Comparison of ENCODE assay signal across 18 cellular contexts in the genomic region with DNA sequence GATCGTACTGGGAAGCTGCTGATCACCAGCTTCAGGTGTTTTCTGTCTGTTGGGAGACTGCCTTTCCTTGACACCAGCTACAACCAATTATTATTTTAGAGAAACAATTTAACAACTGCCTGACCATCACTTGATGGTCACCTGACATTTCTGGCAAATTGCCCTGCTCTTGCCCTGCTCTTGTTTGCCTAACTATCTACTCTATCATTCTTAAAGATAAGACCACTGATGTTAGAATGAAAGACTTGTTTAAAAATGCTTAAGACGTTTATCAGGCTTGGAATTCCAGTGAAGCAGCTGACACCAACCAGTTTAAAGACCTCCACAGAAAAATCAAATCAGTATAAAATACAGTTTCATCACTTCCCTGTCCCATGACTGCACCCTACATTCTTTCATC.
A peak's percentile ranks its signal among the peaks of the same experiment; 100 is the strongest.
DNase-seq lines count a peak whose midpoint lies in the region; ATAC-seq, FAIRE-seq and TF ChIP-seq lines count a peak whose summit lies in the region.
"Had no signal": no experiment of that assay in that cellular context is flagged by ENCODE, and none has a peak within 500 bp of the region (broad histone marks: within the 10 kb centered on the region; RNA-seq: fewer than 3 reads in every experiment).

No MANE protein-coding gene starts in this region.

- H3K4me3 ChIP-seq in GM23338: no peak overlapping the region
- H3K4me3 ChIP-seq in H1 (ENCODE audit: extremely low read depth in 1 of 4, insufficient read depth in 2 of 4, low read depth in 3 of 4, low read length in 4 of 4): no peak overlapping the region
- no peak overlapping the region for H3K4me3 ChIP-seq in mammary epithelial cell (replicated peaks in 1 of 3; ENCODE audit: insufficient read depth in 1 of 3, low read depth in 2 of 3, low read length in 3 of 3)
- H3K4me3 ChIP-seq: BLaER1 had no signal

- H3K27ac ChIP-seq in GM23338 (ENCODE audit: low read depth) (no peak overlapping the region), H1 (ENCODE audit: low read depth, low read length) (no peak overlapping the region), mammary epithelial cell (ENCODE audit: insufficient read depth, low read depth, low read length) (no peak overlapping the region)
- H3K27ac ChIP-seq: BLaER1, HL-60 had no signal

- peak; percentile 16 for DNase-seq in NCI-H2196 (lab: John Stamatoyannopoulos, UW; ENCODE audit: unreplicated experiment)
- DNase-seq in NCI-H2196 treated with DMSO at 0.1 percent for 48 hours (lab: John Stamatoyannopoulos, UW; ENCODE audit: unreplicated experiment): no peak
- DNase-seq in GM23338 (ENCODE audit: low spot score): no peak
- no peak for DNase-seq in H1 (ENCODE audit: low read depth in 1 of 2, low spot score in 2 of 2)
- no peak for DNase-seq in mesothelial cell of epicardium (ENCODE audit: low spot score in 2 of 2, unreplicated experiment in 2 of 2)
- DNase-seq in activated CD4-positive, CD25-positive, alpha-beta regulatory T cell treated with anti-CD3 and anti-CD28 coated beads, Interleukin-2, amount 50 U/mL, for 72 hours: no peak
- no peak for DNase-seq in T-cell
- no peak for DNase-seq in mammary epithelial cell
- DNase-seq: 8988T; AML-193; CD8-positive, alpha-beta memory T cell; DMS 273 treated with DMSO at 0.1 percent for 48 hours; DND-41; GDM1 had no signal

- no peak for TF ChIP-seq POLR2A in H1 (IDR thresholded peaks at IDR 0.05; ENCODE audit: control extremely low read depth in 1 of 2, low read depth in 2 of 2, low read length in 2 of 2)

- H2BK20ac ChIP-seq in H1 (ENCODE audit: low read length): 0 out of 2 replicates have a peak overlapping the region, but pooled peaks have one; percentile 34

- BruUV-seq in mammary epithelial cell (replicated peaks; lab: Mats Ljungman, UMichigan): no TSS peak

- no peak overlapping the region for H2AK5ac ChIP-seq in H1 (ENCODE audit: low read depth, low read length)

- no peaks in the 10 kb centered on the region for H3K36me3 ChIP-seq in GM23338 (ENCODE audit: insufficient read depth)
- no peaks in the 10 kb centered on the region for H3K36me3 ChIP-seq in H1 (ENCODE audit: control insufficient read depth in 2 of 4, insufficient read depth in 4 of 4, low read length in 3 of 4)
- no peaks in the 10 kb centered on the region for H3K36me3 ChIP-seq in mammary epithelial cell (ENCODE audit: insufficient read depth, low read length)
- H3K36me3 ChIP-seq: BLaER1 had no signal

- no peak overlapping the region for H4K5ac ChIP-seq in H1 (ENCODE audit: insufficient read length, low read depth, low read length)

- TF ChIP-seq RAD21 in H1 (IDR thresholded peaks at IDR 0.05 in 1 of 2, conservative IDR thresholded peaks at IDR 0.05 in 1 of 2; ENCODE audit: low read depth in 2 of 2, low read length in 2 of 2): no peak

- TF ChIP-seq CTCF in GM23338 (conservative IDR thresholded peaks at IDR 0.05; ENCODE audit: low read depth in 2 of 2): no peak
- TF ChIP-seq CTCF in H1 (IDR thresholded peaks at IDR 0.05; ENCODE audit: control extremely low read depth in 1 of 3, insufficient read depth in 1 of 3, low read depth in 1 of 3, low read length in 3 of 3): no peak
- TF ChIP-seq CTCF in mesothelial cell of epicardium (IDR thresholded peaks at IDR 0.05; ENCODE audit: unreplicated experiment): no peak
- TF ChIP-seq CTCF in mammary epithelial cell (conservative IDR thresholded peaks at IDR 0.05 in 1 of 2, IDR thresholded peaks at IDR 0.05 in 1 of 2; ENCODE audit: extremely low read depth in 1 of 2, insufficient read depth in 1 of 2, low read depth in 1 of 2, low read length in 2 of 2): no peak

- H3K4ac ChIP-seq in H1 (replicated peaks; ENCODE audit: insufficient read length, low read depth, low read length): no peak overlapping the region

- H3K9me3 ChIP-seq in H1 (ENCODE audit: insufficient read depth in 2 of 2, low read depth in 1 of 2, low read length in 1 of 2) (no peaks in the 10 kb centered on the region), mammary epithelial cell (replicated peaks; ENCODE audit: insufficient read depth, low read length) (no peaks in the 10 kb centered on the region)
- H3K9me3 ChIP-seq: BLaER1 had no signal

- no peak overlapping the region for H3K56ac ChIP-seq in H1 (replicated peaks; ENCODE audit: insufficient read length, low read depth, low read length)

- no peak overlapping the region for H2BK15ac ChIP-seq in H1 (ENCODE audit: low read length)

- WGBS in H1 (ENCODE audit: extremely low coverage in 1 of 2, insufficient coverage in 1 of 2, insufficient read length in 1 of 2, insufficient replicate concordance in 2 of 2, low coverage in 1 of 2, low lambda C conversion rate in 2 of 2, missing lambda C conversion rate in 1 of 2), 2 experiments: 96% methylated on average over 2 of the region's 2 CpGs; no CpG with 5 or more reads in 1 of the 2 experiments
- WGBS in mammary epithelial cell (ENCODE audit: low coverage, missing lambda C conversion rate): 40% methylated on average over 2 of the region's 2 CpGs

- CTCF ChIA-PET in H1 (lab: Charles Lee; ENCODE audit: partially characterized antibody) (no interaction called here), T-cell (lab: Charles Lee) (no interaction called here), mammary epithelial cell (lab: Charles Lee; ENCODE audit: low non-redundant PET) (no interaction called here)

- H4K91ac ChIP-seq in H1 (replicated peaks; ENCODE audit: insufficient read length, low read length): no peak overlapping the region

- peaks cover 13% of the 10 kb centered on the region; the same call in 1 of the 2 replicates for H3K9me2 ChIP-seq in GM23338 (ENCODE audit: insufficient read depth)

- no peak overlapping the region for H3K23ac ChIP-seq in H1 (ENCODE audit: insufficient read length)

- H3K9me3 Mint-ChIP-seq in GM23338 (no peaks in the 10 kb centered on the region), mesothelial cell of epicardium (no peaks in the 10 kb centered on the region), T-cell (peaks cover 0 to 5% (median 0%) of the 10 kb centered on the region in 3 donors)

- no peak for ATAC-seq in GM23338
- ATAC-seq in T-cell (replicated peaks in 1 of 4): no peak
- ATAC-seq: HCT116 had no signal

- H3K9ac ChIP-seq in H1 (replicated peaks in 1 of 4; ENCODE audit: extremely low read depth in 1 of 4, low read depth in 3 of 4, low read length in 3 of 4) (no peak overlapping the region), mammary epithelial cell (ENCODE audit: insufficient read depth, low read length) (no peak overlapping the region)
- H3K9ac ChIP-seq: BLaER1 had no signal

- H3K79me1 ChIP-seq in H1 (ENCODE audit: low read depth, low read length): no peaks in the 10 kb centered on the region

- peaks cover 36% of the 10 kb centered on the region for H3K4me1 ChIP-seq in GM23338 (ENCODE audit: insufficient read depth)
- H3K4me1 ChIP-seq in H1 (replicated peaks in 1 of 4; ENCODE audit: control insufficient read depth in 3 of 4, insufficient read depth in 4 of 4, low read length in 3 of 4): peaks cover 1 to 14% (median 7%) of the 10 kb centered on the region in 4 experiments; a peak in 4 of 7 replicates
- H3K4me1 ChIP-seq in mammary epithelial cell (ENCODE audit: insufficient read depth, low read length): no peaks in the 10 kb centered on the region
- H3K4me1 ChIP-seq: BLaER1 had no signal

- peaks cover 6% of the 10 kb centered on the region; the same call in 1 of the 2 replicates for H3F3A ChIP-seq in GM23338 (replicated peaks; ENCODE audit: low read depth)

- dilution Hi-C loops in mammary epithelial cell (cut with HindIII; ENCODE audit: low sequenced_read_pairs): no loop called here

- no peaks in the 10 kb centered on the region for H3K27me3 ChIP-seq in GM23338 (ENCODE audit: insufficient read depth)
- no peaks in the 10 kb centered on the region for H3K27me3 ChIP-seq in H1 (replicated peaks in 1 of 4; ENCODE audit: control insufficient read depth in 3 of 4, extremely low read depth in 1 of 4, insufficient read depth in 3 of 4, low read length in 3 of 4)
- H3K27me3 ChIP-seq in mammary epithelial cell (ENCODE audit: insufficient read depth, low read length): no peaks in the 10 kb centered on the region
- H3K27me3 ChIP-seq: BLaER1 had no signal

- H3K4me1 Mint-ChIP-seq in GM23338 (peaks cover 42% of the 10 kb centered on the region), mesothelial cell of epicardium (peaks cover 11% of the 10 kb centered on the region), T-cell (no peaks in the 10 kb centered on the region)
- H3K4me1 Mint-ChIP-seq: CD8-positive, alpha-beta memory T cell had no signal

- H3K27ac Mint-ChIP-seq in GM23338 (0 out of 2 replicates have a peak overlapping the region, but pooled peaks have one; percentile 43), mesothelial cell of epicardium (peak overlapping the region; percentile 10), T-cell (no peak overlapping the region)
- H3K27ac Mint-ChIP-seq: CD8-positive, alpha-beta memory T cell had no signal

- no peak overlapping the region for H2BK120ac ChIP-seq in H1 (replicated peaks; ENCODE audit: low read depth, low read length)

- H2BK5ac ChIP-seq in H1 (ENCODE audit: low read depth, low read length): no peak overlapping the region; the same call in 1 of the 2 replicates

- POLR2A ChIA-PET in H1 (lab: Charles Lee; ENCODE audit: partially characterized antibody): interaction anchor here (1.0 kb wide), 1 partner anchor 89 kb away, joined by 3 read pairs; no protein-coding TSS in a partner anchor
- POLR2A ChIA-PET in T-cell (lab: Charles Lee): no interaction called here

- H2AFZ ChIP-seq in GM23338 (no peak overlapping the region; the same call in 1 of the 2 replicates), H1 (ENCODE audit: low read length) (no peak overlapping the region), mammary epithelial cell (ENCODE audit: low read depth, low read length) (no peak overlapping the region)

- no peak for TF ChIP-seq EP300 in H1 (IDR thresholded peaks at IDR 0.05; ENCODE audit: borderline replicate concordance in 1 of 2, low read depth in 2 of 2, low read length in 2 of 2)

- no peaks in the 10 kb centered on the region for H3K27me3 Mint-ChIP-seq in GM23338 (ENCODE audit: insufficient read depth, low read depth, poor library complexity)
- peaks cover 5% of the 10 kb centered on the region for H3K27me3 Mint-ChIP-seq in mesothelial cell of epicardium (ENCODE audit: low read depth)
- peaks cover 0 to 10% of the 10 kb centered on the region in 2 donors for H3K27me3 Mint-ChIP-seq in T-cell

- H3K4me3 Mint-ChIP-seq in GM23338 (no peak overlapping the region), mesothelial cell of epicardium (no peak overlapping the region), T-cell (no peak overlapping the region)
- H3K4me3 Mint-ChIP-seq: CD8-positive, alpha-beta memory T cell had no signal

- intact Hi-C loops in mammary epithelial cell (cut with micrococcal nuclease): no loop called here

- H3K36me3 Mint-ChIP-seq in GM23338 (ENCODE audit: low read depth) (no peaks in the 10 kb centered on the region), mesothelial cell of epicardium (no peaks in the 10 kb centered on the region), T-cell (no peaks in the 10 kb centered on the region)

- in situ Hi-C loops in mammary epithelial cell (cut with MboI; ENCODE audit: low sequenced_read_pairs in 2 of 2): no loop called here

- H4K8ac ChIP-seq in H1 (ENCODE audit: extremely low read depth, insufficient read depth, low read length): no peak overlapping the region

- no peak overlapping the region for H3K4me2 ChIP-seq in GM23338
- H3K4me2 ChIP-seq in H1 (ENCODE audit: insufficient read depth in 1 of 2, low read depth in 2 of 2, low read length in 2 of 2): no peak overlapping the region
- no peak overlapping the region for H3K4me2 ChIP-seq in mammary epithelial cell (ENCODE audit: insufficient read depth, low read depth, low read length)
- H3K4me2 ChIP-seq: BLaER1 had no signal

- H3K18ac ChIP-seq in H1 (ENCODE audit: extremely low read depth, low read length): no peak overlapping the region

- H3K79me2 ChIP-seq in GM23338 (replicated peaks; ENCODE audit: insufficient read depth): no peaks in the 10 kb centered on the region
- H3K79me2 ChIP-seq in H1 (ENCODE audit: control insufficient read depth in 1 of 2, insufficient read depth in 2 of 2, low read length in 2 of 2): no peaks in the 10 kb centered on the region
- no peaks in the 10 kb centered on the region for H3K79me2 ChIP-seq in mammary epithelial cell (ENCODE audit: insufficient read depth, low read length)

- H3K14ac ChIP-seq in H1 (ENCODE audit: insufficient read length): no peak overlapping the region

- peak overlapping the region; percentile 34; the same call in 1 of the 2 replicates for H2BK12ac ChIP-seq in H1 (ENCODE audit: low read depth, low read length)

- FAIRE-seq in H1 (lab: Jason Lieb, UNC): no peak
- FAIRE-seq: H54 had no signal

- H3K23me2 ChIP-seq in H1 (ENCODE audit: low read depth, low read length): no peaks in the 10 kb centered on the region

- no peaks in the 10 kb centered on the region for H4K20me1 ChIP-seq in GM23338 (replicated peaks; ENCODE audit: insufficient read depth)
- no peaks in the 10 kb centered on the region for H4K20me1 ChIP-seq in H1 (replicated peaks in 1 of 2; ENCODE audit: control insufficient read depth in 1 of 2, insufficient read depth in 2 of 2, low read length in 2 of 2)
- no peaks in the 10 kb centered on the region for H4K20me1 ChIP-seq in mammary epithelial cell (ENCODE audit: insufficient read depth, low read length)
- H4K20me1 ChIP-seq: BLaER1 had no signal

Comparison
In these comparisons a context has a peak if more than half of its experiments do, and no peak if none do; other contexts are left out.
1. H3K27ac Mint-ChIP-seq: peak in GM23338 (single experiment) and mesothelial cell of epicardium (single experiment); none in T-cell (0 of 2).